26 cellular contexts compared by ENCODE assay signal in genomic region chr2:234098675-234099195, GRCh38. TPM values are rescaled to one million over a fixed set of nuclear protein-coding genes. Genes with fewer than 3 reads are reported as not detected.
DNase-seq lines count a peak whose midpoint lies in the region; ATAC-seq and TF ChIP-seq lines count a peak whose summit lies in the region.
"Had no signal": no experiment of that assay in that cellular context is flagged by ENCODE, and none has a peak within 500 bp of the region (broad histone marks: within the 10 kb centered on the region; RNA-seq: fewer than 3 reads in every experiment).

No MANE protein-coding gene starts in this region.

- H3K27me3 Mint-ChIP-seq in brain, result peaks cover 7% of the 10 kb centered on the region
- H3K27me3 Mint-ChIP-seq in T-helper 2 cell treated with Interferon-gamma antibody and Interleukin-4, amounts not matched to agents 5 μg/mL and 100 μg/mL, for 36 hours (ENCODE audit: low read depth), result peaks cover 11% of the 10 kb centered on the region
- H3K27me3 Mint-ChIP-seq: activated naive CD8-positive, alpha-beta T cell treated with anti-CD3 and anti-CD28 coated beads for 36 hours; central memory CD8-positive, alpha-beta T cell had no signal

- H3K79me1 ChIP-seq in trophoblast cell (ENCODE audit: low read length), result no peaks in the 10 kb centered on the region

- no CpG with 5 or more reads among the region's 7 CpGs for WGBS in trophoblast cell (ENCODE audit: extremely low coverage, insufficient coverage, insufficient read length)

- H3K27ac ChIP-seq in trophoblast cell (ENCODE audit: low read depth, low read length), result no peak overlapping the region
- H3K27ac ChIP-seq: ascending aorta, dorsolateral prefrontal cortex had no signal

- no peak overlapping the region for H2AK5ac ChIP-seq in trophoblast cell (ENCODE audit: low read length)

- no peak overlapping the region for H3K23ac ChIP-seq in trophoblast cell (ENCODE audit: low read length)

- no peaks in the 10 kb centered on the region for H3K9me3 Mint-ChIP-seq in brain
- H3K9me3 Mint-ChIP-seq in T-helper 2 cell treated with Interferon-gamma antibody and Interleukin-4, amounts not matched to agents 5 μg/mL and 100 μg/mL, for 36 hours, result peaks cover 7% of the 10 kb centered on the region
- H3K9me3 Mint-ChIP-seq: activated naive CD8-positive, alpha-beta T cell treated with anti-CD3 and anti-CD28 coated beads for 36 hours; central memory CD8-positive, alpha-beta T cell had no signal

- no peak overlapping the region for H2BK5ac ChIP-seq in trophoblast cell (ENCODE audit: low read depth, low read length, poor library complexity)

- no peaks in the 10 kb centered on the region for H3K36me3 ChIP-seq in trophoblast cell (ENCODE audit: control insufficient read depth in 1 of 2, insufficient read depth in 2 of 2, low read length in 2 of 2)
- H3K36me3 ChIP-seq: ascending aorta had no signal

- no peaks in the 10 kb centered on the region for H3K27me3 ChIP-seq in trophoblast cell (ENCODE audit: insufficient read depth, low read length)
- H3K27me3 ChIP-seq: ascending aorta had no signal

- H3K27ac Mint-ChIP-seq in brain, result peak overlapping the region in 3 of 5 experiments; percentile 11 to 42 (median 17)
- no peak overlapping the region for H3K27ac Mint-ChIP-seq in T-helper 2 cell treated with Interferon-gamma antibody and Interleukin-4, amounts not matched to agents 5 μg/mL and 100 μg/mL, for 36 hours
- H3K27ac Mint-ChIP-seq: activated naive CD8-positive, alpha-beta T cell treated with anti-CD3 and anti-CD28 coated beads for 36 hours had no signal

- H2BK120ac ChIP-seq in trophoblast cell (ENCODE audit: insufficient read depth, low read length, poor library complexity), result no peak overlapping the region

- H3K4ac ChIP-seq in trophoblast cell (ENCODE audit: low read depth, low read length), result no peak overlapping the region

- H3K4me1 ChIP-seq in trophoblast cell (ENCODE audit: control insufficient read depth in 1 of 2, insufficient read depth in 2 of 2, low read length in 2 of 2), result no peaks in the 10 kb centered on the region
- H3K4me1 ChIP-seq: ascending aorta had no signal

- H3K18ac ChIP-seq in trophoblast cell (ENCODE audit: low read length), result no peak overlapping the region

- H3K4me3 Mint-ChIP-seq in brain, result no peak overlapping the region
- H3K4me3 Mint-ChIP-seq in T-helper 2 cell treated with Interferon-gamma antibody and Interleukin-4, amounts not matched to agents 5 μg/mL and 100 μg/mL, for 36 hours, result no peak overlapping the region
- H3K4me3 Mint-ChIP-seq: activated naive CD8-positive, alpha-beta T cell treated with anti-CD3 and anti-CD28 coated beads for 36 hours; central memory CD8-positive, alpha-beta T cell had no signal

- no peak overlapping the region for H3K4me3 ChIP-seq in trophoblast cell (ENCODE audit: low read depth, low read length)
- H3K4me3 ChIP-seq: ascending aorta, dorsolateral prefrontal cortex, smooth muscle cell had no signal

- DNase-seq in NCI-H510A treated with DMSO at 0.1 percent for 48 hours (lab: John Stamatoyannopoulos, UW) (peak; percentile 3), NCI-H510A (lab: John Stamatoyannopoulos, UW) (no peak), retina (peak; percentile 75), trophoblast cell (no peak)
- no peak for DNase-seq in activated CD8-positive, alpha-beta memory T cell treated with anti-CD3 and anti-CD28 coated beads, Interleukin-2, amount 50 U/mL, for 48 hours
- DNase-seq in T-helper 2 cell treated with Interferon-gamma antibody and Interleukin-4, amounts not matched to agents 5 μg/mL and 100 μg/mL, for 36 hours (ENCODE audit: low spot score), result no peak
- DNase-seq: activated CD4-positive, alpha-beta T cell treated with anti-CD3 and anti-CD28 coated beads, Interleukin-2, amount 50 U/mL, for 4 hours; activated CD4-positive, CD25-positive, alpha-beta regulatory T cell; activated CD8-positive, alpha-beta memory T cell treated with anti-CD3 and anti-CD28 coated beads, Interleukin-2, amount 50 U/mL, for 4 hours; activated naive CD8-positive, alpha-beta T cell treated with anti-CD3 and anti-CD28 coated beads for 36 hours; dorsolateral prefrontal cortex; GOT3; Kasumi-1; kidney; NCI-H1694; NCI-H2227 treated with DMSO at 0.1 percent for 48 hours; NCI-H774; OCI-M1; stimulated activated CD4-positive, alpha-beta T cell treated with anti-CD3 and anti-CD28 coated beads, Interleukin-2, amount 100 ng/mL, for 24 hours had no signal

- ATAC-seq in HG03342 (IDR thresholded peaks at IDR 0.05; ENCODE audit: unreplicated experiment), result peak; percentile 64

- no peak overlapping the region for H3K4me2 ChIP-seq in trophoblast cell (ENCODE audit: low read length)
- H3K4me2 ChIP-seq: smooth muscle cell had no signal

- H4K91ac ChIP-seq in trophoblast cell (ENCODE audit: low read depth, low read length), result no peak overlapping the region

- H3K36me3 Mint-ChIP-seq in brain, result no peaks in the 10 kb centered on the region
- H3K36me3 Mint-ChIP-seq in T-helper 2 cell treated with Interferon-gamma antibody and Interleukin-4, amounts not matched to agents 5 μg/mL and 100 μg/mL, for 36 hours (ENCODE audit: low read depth), result peaks cover 2% of the 10 kb centered on the region
- H3K36me3 Mint-ChIP-seq: activated naive CD8-positive, alpha-beta T cell treated with anti-CD3 and anti-CD28 coated beads for 36 hours had no signal

- no peak overlapping the region for H2AFZ ChIP-seq in trophoblast cell (ENCODE audit: insufficient read depth, low read length, poor library complexity)

- H3K9me3 ChIP-seq in trophoblast cell (ENCODE audit: insufficient read depth, low read depth, low read length), result peaks cover 1% of the 10 kb centered on the region
- H3K9me3 ChIP-seq: ascending aorta had no signal

- no peak overlapping the region for H2BK12ac ChIP-seq in trophoblast cell (ENCODE audit: low read length)

- H3K9ac ChIP-seq in trophoblast cell (ENCODE audit: low read length), result no peak overlapping the region

- no peaks in the 10 kb centered on the region for H3K79me2 ChIP-seq in trophoblast cell (ENCODE audit: control insufficient read depth, insufficient read depth, low read length, poor library complexity)

- TF ChIP-seq CTCF in brain (conservative IDR thresholded peaks at IDR 0.05), result no peak

- H4K8ac ChIP-seq in trophoblast cell (ENCODE audit: low read depth, low read length), result no peak overlapping the region

- no peak overlapping the region for H4K12ac ChIP-seq in trophoblast cell (ENCODE audit: low read depth, low read length)

- H3K4me1 Mint-ChIP-seq in brain, result peaks cover 12% of the 10 kb centered on the region
- peaks cover 30% of the 10 kb centered on the region for H3K4me1 Mint-ChIP-seq in T-helper 2 cell treated with Interferon-gamma antibody and Interleukin-4, amounts not matched to agents 5 μg/mL and 100 μg/mL, for 36 hours (ENCODE audit: low read depth)

- H3K14ac ChIP-seq in trophoblast cell (ENCODE audit: low read length), result no peak overlapping the region

RNA-seq across cellular contexts. Expression of gene SPP2, which starts 48.2 kb away (rescaled TPM):
- polyA plus RNA-seq in brain (ENCODE audit: insufficient read depth, low read depth, low replicate concordance), result not detected
- polyA plus RNA-seq in trophoblast cell (2013), result not detected in 2 replicates
- polyA plus RNA-seq: BJ, endothelial cell of umbilical vein, smooth muscle cell had no signal

Comparison
In these comparisons a context has a peak if more than half of its experiments do, and no peak if none do; other contexts are left out.
1. DNase-seq: peak in NCI-H510A treated with DMSO at 0.1 percent for 48 hours (single experiment) and retina (single experiment); none in NCI-H510A (single experiment), activated CD8-positive, alpha-beta memory T cell treated with anti-CD3 and anti-CD28 coated beads, Interleukin-2, amount 50 U/mL, for 48 hours (single experiment), T-helper 2 cell treated with Interferon-gamma antibody and Interleukin-4, amounts not matched to agents 5 μg/mL and 100 μg/mL, for 36 hours (single experiment) and trophoblast cell (0 of 2).